13 cellular contexts compared by ENCODE assay signal in genomic region chr10:11207276-11207809, GRCh38.
A peak's percentile ranks its signal among the peaks of the same experiment; 100 is the strongest.
DNase-seq lines count a peak whose midpoint lies in the region; ATAC-seq and TF ChIP-seq lines count a peak whose summit lies in the region.
"Had no signal": no experiment of that assay in that cellular context is flagged by ENCODE, and none has a peak within 500 bp of the region (broad histone marks: within the 10 kb centered on the region; RNA-seq: fewer than 3 reads in every experiment).

No MANE protein-coding gene starts in this region.

- no peaks in the 10 kb centered on the region for H3K9me3 Mint-ChIP-seq in activated CD4-positive, alpha-beta T cell treated with anti-CD3 and anti-CD28 coated beads, Interleukin-2, amount 10 ng/mL, durations not matched to agents 24 days and 14 days
- no peaks in the 10 kb centered on the region for H3K9me3 Mint-ChIP-seq in effector memory CD8-positive, alpha-beta T cell
- no peaks in the 10 kb centered on the region for H3K9me3 Mint-ChIP-seq in stimulated activated effector memory CD8-positive, alpha-beta T cell treated with anti-CD3 and anti-CD28 coated beads, Interleukin-12 subunit alpha, Interleukin-12 subunit beta, amount 100 ng/mL, for 72 hours

- H3K27me3 ChIP-seq in SJCRH30 = no peaks in the 10 kb centered on the region
- H3K27me3 ChIP-seq: gastroesophageal sphincter had no signal

- intact Hi-C loops in activated CD4-positive, alpha-beta T cell treated with anti-CD3 and anti-CD28 coated beads, Interleukin-2, amount 10 ng/mL, durations not matched to agents 24 days and 14 days (cut with micrococcal nuclease) = no loop called here

- H3K9me3 ChIP-seq in SJCRH30 (replicated peaks) = 0 out of 2 replicates have a peak, but pooled peaks cover 3% of the 10 kb centered on the region
- H3K9me3 ChIP-seq: gastroesophageal sphincter had no signal

- peak overlapping the region; percentile 97 for H3K27ac Mint-ChIP-seq in activated CD4-positive, alpha-beta T cell treated with anti-CD3 and anti-CD28 coated beads, Interleukin-2, amount 10 ng/mL, durations not matched to agents 24 days and 14 days
- peak overlapping the region; percentile 95 to 97 for H3K27ac Mint-ChIP-seq in effector memory CD8-positive, alpha-beta T cell
- H3K27ac Mint-ChIP-seq in stimulated activated effector memory CD8-positive, alpha-beta T cell treated with anti-CD3 and anti-CD28 coated beads, Interleukin-12 subunit alpha, Interleukin-12 subunit beta, amount 100 ng/mL, for 72 hours = peak overlapping the region; percentile 96

- TF ChIP-seq CTCF in omental fat pad (IDR thresholded peaks at IDR 0.05) = no peak

- H3K27me3 Mint-ChIP-seq in activated CD4-positive, alpha-beta T cell treated with anti-CD3 and anti-CD28 coated beads, Interleukin-2, amount 10 ng/mL, durations not matched to agents 24 days and 14 days = no peaks in the 10 kb centered on the region
- no peaks in the 10 kb centered on the region for H3K27me3 Mint-ChIP-seq in effector memory CD8-positive, alpha-beta T cell

- peak overlapping the region; percentile 73 for H3K27ac ChIP-seq in SJCRH30
- H3K27ac ChIP-seq: gastroesophageal sphincter, RWPE1, skin epidermis had no signal

- H3K4me3 ChIP-seq in SJCRH30 = no peak overlapping the region
- H3K4me3 ChIP-seq: gastroesophageal sphincter, skin epidermis had no signal

- ATAC-seq in effector memory CD8-positive, alpha-beta T cell (replicated peaks) = no peak
- no peak for ATAC-seq in stimulated activated effector memory CD8-positive, alpha-beta T cell treated with anti-CD3 and anti-CD28 coated beads, Interleukin-12 subunit alpha, Interleukin-12 subunit beta, amount 100 ng/mL, for 72 hours
- ATAC-seq in left lobe of liver = no peak
- no peak for ATAC-seq in omental fat pad (ENCODE audit: low FRiP score)
- ATAC-seq: gastroesophageal sphincter had no signal

- no peak for DNase-seq in activated CD4-positive, alpha-beta T cell treated with anti-CD3 and anti-CD28 coated beads, Interleukin-2, amount 10 ng/mL, durations not matched to agents 24 days and 14 days
- DNase-seq in activated CD4-positive, alpha-beta T cell treated with anti-CD3 and anti-CD28 coated beads, Interleukin-2, amount 50 U/mL, for 1 hour = no peak
- DNase-seq in SJCRH30 (peak; percentile 59 to 71), left lobe of liver (ENCODE audit: low spot score) (no peak), omental fat pad (ENCODE audit: low spot score) (no peak)
- no peak for DNase-seq in effector memory CD8-positive, alpha-beta T cell
- no peak for DNase-seq in stimulated activated effector memory CD8-positive, alpha-beta T cell treated with anti-CD3 and anti-CD28 coated beads, Interleukin-12 subunit alpha, Interleukin-12 subunit beta, amount 100 ng/mL, for 72 hours (ENCODE audit: low spot score in 2 of 2)
- DNase-seq in central memory CD4-positive, alpha-beta T cell = no peak
- DNase-seq: caudate nucleus, GF-D8 had no signal

- H3K4me1 ChIP-seq in SJCRH30 = peaks cover 53% of the 10 kb centered on the region

- peaks cover 71% of the 10 kb centered on the region for H3K36me3 Mint-ChIP-seq in activated CD4-positive, alpha-beta T cell treated with anti-CD3 and anti-CD28 coated beads, Interleukin-2, amount 10 ng/mL, durations not matched to agents 24 days and 14 days (ENCODE audit: low read depth)
- peaks cover 100% of the 10 kb centered on the region for H3K36me3 Mint-ChIP-seq in effector memory CD8-positive, alpha-beta T cell (ENCODE audit: insufficient read depth)
- H3K36me3 Mint-ChIP-seq in stimulated activated effector memory CD8-positive, alpha-beta T cell treated with anti-CD3 and anti-CD28 coated beads, Interleukin-12 subunit alpha, Interleukin-12 subunit beta, amount 100 ng/mL, for 72 hours = no peaks in the 10 kb centered on the region

- peak overlapping the region; percentile 20 for H3K4me3 Mint-ChIP-seq in activated CD4-positive, alpha-beta T cell treated with anti-CD3 and anti-CD28 coated beads, Interleukin-2, amount 10 ng/mL, durations not matched to agents 24 days and 14 days
- peak overlapping the region; percentile 79 to 81 for H3K4me3 Mint-ChIP-seq in effector memory CD8-positive, alpha-beta T cell
- H3K4me3 Mint-ChIP-seq in stimulated activated effector memory CD8-positive, alpha-beta T cell treated with anti-CD3 and anti-CD28 coated beads, Interleukin-12 subunit alpha, Interleukin-12 subunit beta, amount 100 ng/mL, for 72 hours = peak overlapping the region; percentile 83

- H3K4me1 Mint-ChIP-seq in activated CD4-positive, alpha-beta T cell treated with anti-CD3 and anti-CD28 coated beads, Interleukin-2, amount 10 ng/mL, durations not matched to agents 24 days and 14 days = peaks cover 81% of the 10 kb centered on the region
- peaks cover 89 to 96% of the 10 kb centered on the region in 2 donors for H3K4me1 Mint-ChIP-seq in effector memory CD8-positive, alpha-beta T cell (ENCODE audit: low read depth in 2 of 2)
- H3K4me1 Mint-ChIP-seq in stimulated activated effector memory CD8-positive, alpha-beta T cell treated with anti-CD3 and anti-CD28 coated beads, Interleukin-12 subunit alpha, Interleukin-12 subunit beta, amount 100 ng/mL, for 72 hours = peaks cover 99% of the 10 kb centered on the region

- H3K36me3 ChIP-seq in SJCRH30 = peaks cover 13% of the 10 kb centered on the region; the same call in 1 of the 2 replicates

Comparison
In these comparisons a context has a peak if more than half of its experiments do, and no peak if none do; other contexts are left out.
1. DNase-seq: peak in SJCRH30 (2 of 2); none in activated CD4-positive, alpha-beta T cell treated with anti-CD3 and anti-CD28 coated beads, Interleukin-2, amount 10 ng/mL, durations not matched to agents 24 days and 14 days (single experiment), activated CD4-positive, alpha-beta T cell treated with anti-CD3 and anti-CD28 coated beads, Interleukin-2, amount 50 U/mL, for 1 hour (single experiment), effector memory CD8-positive, alpha-beta T cell (0 of 3), stimulated activated effector memory CD8-positive, alpha-beta T cell treated with anti-CD3 and anti-CD28 coated beads, Interleukin-12 subunit alpha, Interleukin-12 subunit beta, amount 100 ng/mL, for 72 hours (0 of 2), left lobe of liver (single experiment), omental fat pad (single experiment) and central memory CD4-positive, alpha-beta T cell (single experiment).
2. H3K4me3 Mint-ChIP-seq: peak in every context shown above with its lines; median percentile 83 in stimulated activated effector memory CD8-positive, alpha-beta T cell treated with anti-CD3 and anti-CD28 coated beads, Interleukin-12 subunit alpha, Interleukin-12 subunit beta, amount 100 ng/mL, for 72 hours; 80 in effector memory CD8-positive, alpha-beta T cell; 20 in activated CD4-positive, alpha-beta T cell treated with anti-CD3 and anti-CD28 coated beads, Interleukin-2, amount 10 ng/mL, durations not matched to agents 24 days and 14 days.
3. Peak in every context shown above with its lines, with median percentiles within 50 percentile points of each other: H3K27ac Mint-ChIP-seq.